Comparison of ENCODE assay signal across 27 cellular contexts in genomic region chr5:111153483-111153882, GRCh38.
"Had no signal": no experiment of that assay in that cellular context is flagged by ENCODE, and none has a peak within 500 bp of the region (broad histone marks: within the 10 kb centered on the region; RNA-seq: fewer than 3 reads in every experiment).

No MANE protein-coding gene starts in this region.

- DNase-seq: natural killer cell; occipital lobe; ovary; posterior cingulate gyrus; psoas muscle; right cardiac atrium; spleen; stimulated activated CD4-positive, alpha-beta T cell treated with anti-CD3 and anti-CD28 coated beads, Interleukin-15, amount 100 ng/mL, for 24 hours; stimulated activated CD4-positive, alpha-beta T cell treated with anti-CD3 and anti-CD28 coated beads, Interleukin-2, amount 100 ng/mL, for 24 hours; stimulated activated CD4-positive, alpha-beta T cell treated with anti-CD3 and anti-CD28 coated beads, Interleukin-2, amount 100 ng/mL, for 48 hours; stimulated activated CD4-positive, alpha-beta T cell treated with anti-CD3 and anti-CD28 coated beads, Interleukin-4, amount 100 ng/mL, for 24 hours; stimulated activated naive B cell treated with anti-CD40 and anti-IgM and Interleukin-4, amounts not matched to agents 10 μg/mL and 1 μg/mL and 100 μg/mL, for 72 hours; stimulated activated naive CD4-positive, alpha-beta T cell treated with Interleukin-2 at 50 U/mL for 16 hours; stomach; thyroid gland; trophoblast cell; upper lobe of left lung had no signal

- H3K4me3 ChIP-seq: neural progenitor cell, ovary, psoas muscle, skin epidermis, smooth muscle cell, spleen, stomach, thoracic aorta, thyroid gland, tibial nerve, upper lobe of left lung, vagina had no signal

- FAIRE-seq: urothelium cell line had no signal

- H3K9me3 ChIP-seq: ovary, psoas muscle, spleen, stomach, thoracic aorta, thyroid gland, tibial nerve, upper lobe of left lung, vagina had no signal

- H3K27ac ChIP-seq: neural progenitor cell, ovary, parathyroid adenoma, psoas muscle, skin epidermis, spleen, stomach, thoracic aorta, thyroid gland, tibial nerve, upper lobe of left lung, vagina had no signal

- H3K36me3 ChIP-seq: neural progenitor cell, ovary, spleen, stomach, thoracic aorta, thyroid gland, tibial nerve, upper lobe of left lung, vagina had no signal

- H3K4me1 ChIP-seq: neural progenitor cell, parathyroid adenoma, psoas muscle, thyroid gland, tibial nerve, vagina had no signal

- ATAC-seq: natural killer cell; psoas muscle; right cardiac atrium; sciatic nerve; stimulated activated effector memory CD8-positive, alpha-beta T cell treated with anti-CD3 and anti-CD28 coated beads, Interleukin-12 subunit alpha, Interleukin-12 subunit beta, amount 100 ng/mL, for 72 hours; stimulated activated naive B cell treated with anti-CD40 and anti-IgM and Interleukin-4, amounts not matched to agents 10 μg/mL and 1 μg/mL and 100 μg/mL, for 72 hours had no signal
